2 cellular contexts compared by ENCODE assay signal in genomic region chr3:173755161-173755560, GRCh38.
TF ChIP-seq lines count a peak whose summit lies in the region.

No MANE protein-coding gene starts in this region.

TF ChIP-seq in HepG2, 621 proteins besides CTCF, POLR2A, EP300 and RAD21 (continued from another document):
- TF ChIP-seq PAXIP1 (CRISPR knock-in tag; conservative IDR thresholded peaks at IDR 0.05) = no peak
- no peak for TF ChIP-seq ZBTB14 (CRISPR knock-in tag; IDR thresholded peaks at IDR 0.05)
- TF ChIP-seq PITX1 (CRISPR knock-in tag; IDR thresholded peaks at IDR 0.05) = no peak
- TF ChIP-seq MAFK (conservative IDR thresholded peaks at IDR 0.05 in 1 of 2, IDR thresholded peaks at IDR 0.05 in 1 of 2; ENCODE audit: low read length in 2 of 2) = peak; percentile 11 to 66; a peak in 2 of 4 replicates
- TF ChIP-seq TRIM24 (CRISPR knock-in tag; IDR thresholded peaks at IDR 0.05) = no peak
- no peak for TF ChIP-seq ZNF615 (CRISPR knock-in tag; IDR thresholded peaks at IDR 0.05; ENCODE audit: borderline replicate concordance)
- TF ChIP-seq DBP (CRISPR knock-in tag; IDR thresholded peaks at IDR 0.05; ENCODE audit: not compliant biosample characterization) = no peak
- TF ChIP-seq ZFAT (CRISPR knock-in tag; conservative IDR thresholded peaks at IDR 0.05) = no peak
- no peak for TF ChIP-seq HCFC1 (IDR thresholded peaks at IDR 0.05; ENCODE audit: low read depth, low read length)
- no peak for TF ChIP-seq ZNF101 (CRISPR knock-in tag; IDR thresholded peaks at IDR 0.05; ENCODE audit: borderline replicate concordance, low read depth)
- no peak for TF ChIP-seq GATA4 (IDR thresholded peaks at IDR 0.05; ENCODE audit: borderline replicate concordance, low read depth)
- TF ChIP-seq ZNF24 (IDR thresholded peaks at IDR 0.05) = no peak
- TF ChIP-seq NCOR1 (IDR thresholded peaks at IDR 0.05; ENCODE audit: borderline replicate concordance, low read length) = no peak
- no peak for TF ChIP-seq JUND (CRISPR knock-in tag; IDR thresholded peaks at IDR 0.05)
- no peak for TF ChIP-seq MXD3 (CRISPR knock-in tag; IDR thresholded peaks at IDR 0.05)
- no peak for TF ChIP-seq ZNF460 (CRISPR knock-in tag; IDR thresholded peaks at IDR 0.05; ENCODE audit: borderline replicate concordance)
- no peak for TF ChIP-seq ZNF496 (CRISPR knock-in tag; IDR thresholded peaks at IDR 0.05; ENCODE audit: insufficient replicate concordance)
- no peak for TF ChIP-seq TBX2 (CRISPR knock-in tag; IDR thresholded peaks at IDR 0.05; ENCODE audit: borderline replicate concordance)
- TF ChIP-seq, protein P1, sequence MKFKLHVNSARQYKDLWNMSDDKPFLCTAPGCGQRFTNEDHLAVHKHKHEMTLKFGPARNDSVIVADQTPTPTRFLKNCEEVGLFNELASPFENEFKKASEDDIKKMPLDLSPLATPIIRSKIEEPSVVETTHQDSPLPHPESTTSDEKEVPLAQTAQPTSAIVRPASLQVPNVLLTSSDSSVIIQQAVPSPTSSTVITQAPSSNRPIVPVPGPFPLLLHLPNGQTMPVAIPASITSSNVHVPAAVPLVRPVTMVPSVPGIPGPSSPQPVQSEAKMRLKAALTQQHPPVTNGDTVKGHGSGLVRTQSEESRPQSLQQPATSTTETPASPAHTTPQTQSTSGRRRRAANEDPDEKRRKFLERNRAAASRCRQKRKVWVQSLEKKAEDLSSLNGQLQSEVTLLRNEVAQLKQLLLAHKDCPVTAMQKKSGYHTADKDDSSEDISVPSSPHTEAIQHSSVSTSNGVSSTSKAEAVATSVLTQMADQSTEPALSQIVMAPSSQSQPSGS (CRISPR knock-in tag; IDR thresholded peaks at IDR 0.05) = no peak
- TF ChIP-seq MAFF (IDR thresholded peaks at IDR 0.05; ENCODE audit: low read depth, low read length) = peak; percentile 44; the same call in 1 of the 2 replicates
- TF ChIP-seq PAWR (CRISPR knock-in tag; IDR thresholded peaks at IDR 0.05; ENCODE audit: borderline replicate concordance) = no peak

TF ChIP-seq in K562, 482 proteins besides CTCF, POLR2A, EP300 and RAD21 (continued from another document):
- no peak for TF ChIP-seq ZNF431 (CRISPR knock-in tag; IDR thresholded peaks at IDR 0.05)
- TF ChIP-seq ZSCAN32 (CRISPR knock-in tag; IDR thresholded peaks at IDR 0.05) = peak; percentile 66; the same call in 1 of the 2 replicates
- TF ChIP-seq MEF2D (tag; conservative IDR thresholded peaks at IDR 0.05; ENCODE audit: low read depth) = no peak
- TF ChIP-seq CEBPG (CRISPR knock-in tag; IDR thresholded peaks at IDR 0.05) = no peak
- TF ChIP-seq CEBPG (tag; conservative IDR thresholded peaks at IDR 0.05 in 1 of 2, IDR thresholded peaks at IDR 0.05 in 1 of 2) = peak in 1 of 2 experiments; percentile 86; a peak in 2 of 4 replicates
- peak; percentile 50 for TF ChIP-seq ZNF316 (IDR thresholded peaks at IDR 0.05)
- TF ChIP-seq, protein P2, sequence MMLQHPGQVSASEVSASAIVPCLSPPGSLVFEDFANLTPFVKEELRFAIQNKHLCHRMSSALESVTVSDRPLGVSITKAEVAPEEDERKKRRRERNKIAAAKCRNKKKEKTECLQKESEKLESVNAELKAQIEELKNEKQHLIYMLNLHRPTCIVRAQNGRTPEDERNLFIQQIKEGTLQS (IDR thresholded peaks at IDR 0.05) = peak; percentile 44; the same call in 1 of the 2 replicates
- TF ChIP-seq, protein P2 (CRISPR knock-in tag; conservative IDR thresholded peaks at IDR 0.05) = no peak
- TF ChIP-seq LCOR (CRISPR knock-in tag; IDR thresholded peaks at IDR 0.05) = no peak
